ENCODE assay signal across 1 cellular context in genomic region chr3:196501316-196502064, GRCh38.
TF ChIP-seq lines count a peak whose summit lies in the region.

No MANE protein-coding gene starts in this region.

TF ChIP-seq in K562, 482 proteins besides CTCF, POLR2A, EP300 and RAD21 (continued from another document):
- TF ChIP-seq, protein P1, sequence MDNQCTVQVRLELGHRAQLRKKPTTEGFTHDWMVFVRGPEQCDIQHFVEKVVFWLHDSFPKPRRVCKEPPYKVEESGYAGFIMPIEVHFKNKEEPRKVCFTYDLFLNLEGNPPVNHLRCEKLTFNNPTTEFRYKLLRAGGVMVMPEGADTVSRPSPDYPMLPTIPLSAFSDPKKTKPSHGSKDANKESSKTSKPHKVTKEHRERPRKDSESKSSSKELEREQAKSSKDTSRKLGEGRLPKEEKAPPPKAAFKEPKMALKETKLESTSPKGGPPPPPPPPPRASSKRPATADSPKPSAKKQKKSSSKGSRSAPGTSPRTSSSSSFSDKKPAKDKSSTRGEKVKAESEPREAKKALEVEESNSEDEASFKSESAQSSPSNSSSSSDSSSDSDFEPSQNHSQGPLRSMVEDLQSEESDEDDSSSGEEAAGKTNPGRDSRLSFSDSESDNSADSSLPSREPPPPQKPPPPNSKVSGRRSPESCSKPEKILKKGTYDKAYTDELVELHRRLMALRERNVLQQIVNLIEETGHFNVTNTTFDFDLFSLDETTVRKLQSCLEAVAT (IDR thresholded peaks at IDR 0.05): peak; percentile 63 to 79; a peak in 3 of 4 replicates
- TF ChIP-seq, protein P2, sequence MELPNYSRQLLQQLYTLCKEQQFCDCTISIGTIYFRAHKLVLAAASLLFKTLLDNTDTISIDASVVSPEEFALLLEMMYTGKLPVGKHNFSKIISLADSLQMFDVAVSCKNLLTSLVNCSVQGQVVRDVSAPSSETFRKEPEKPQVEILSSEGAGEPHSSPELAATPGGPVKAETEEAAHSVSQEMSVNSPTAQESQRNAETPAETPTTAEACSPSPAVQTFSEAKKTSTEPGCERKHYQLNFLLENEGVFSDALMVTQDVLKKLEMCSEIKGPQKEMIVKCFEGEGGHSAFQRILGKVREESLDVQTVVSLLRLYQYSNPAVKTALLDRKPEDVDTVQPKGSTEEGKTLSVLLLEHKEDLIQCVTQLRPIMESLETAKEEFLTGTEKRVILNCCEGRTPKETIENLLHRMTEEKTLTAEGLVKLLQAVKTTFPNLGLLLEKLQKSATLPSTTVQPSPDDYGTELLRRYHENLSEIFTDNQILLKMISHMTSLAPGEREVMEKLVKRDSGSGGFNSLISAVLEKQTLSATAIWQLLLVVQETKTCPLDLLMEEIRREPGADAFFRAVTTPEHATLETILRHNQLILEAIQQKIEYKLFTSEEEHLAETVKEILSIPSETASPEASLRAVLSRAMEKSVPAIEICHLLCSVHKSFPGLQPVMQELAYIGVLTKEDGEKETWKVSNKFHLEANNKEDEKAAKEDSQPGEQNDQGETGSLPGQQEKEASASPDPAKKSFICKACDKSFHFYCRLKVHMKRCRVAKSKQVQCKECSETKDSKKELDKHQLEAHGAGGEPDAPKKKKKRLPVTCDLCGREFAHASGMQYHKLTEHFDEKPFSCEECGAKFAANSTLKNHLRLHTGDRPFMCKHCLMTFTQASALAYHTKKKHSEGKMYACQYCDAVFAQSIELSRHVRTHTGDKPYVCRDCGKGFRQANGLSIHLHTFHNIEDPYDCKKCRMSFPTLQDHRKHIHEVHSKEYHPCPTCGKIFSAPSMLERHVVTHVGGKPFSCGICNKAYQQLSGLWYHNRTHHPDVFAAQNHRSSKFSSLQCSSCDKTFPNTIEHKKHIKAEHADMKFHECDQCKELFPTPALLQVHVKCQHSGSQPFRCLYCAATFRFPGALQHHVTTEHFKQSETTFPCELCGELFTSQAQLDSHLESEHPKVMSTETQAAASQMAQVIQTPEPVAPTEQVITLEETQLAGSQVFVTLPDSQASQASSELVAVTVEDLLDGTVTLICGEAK (IDR thresholded peaks at IDR 0.05): 0 out of 2 replicates have a peak, but pooled peaks have one; percentile 12
- TF ChIP-seq, protein P2 (CRISPR knock-in tag; IDR thresholded peaks at IDR 0.05): peak; percentile 67; the same call in 1 of the 2 replicates
- TF ChIP-seq SAP30 (IDR thresholded peaks at IDR 0.05; ENCODE audit: borderline replicate concordance, insufficient read depth, low read depth, low read length, poor library complexity, severe bottlenecking): peak; percentile 4
- no peak for TF ChIP-seq MCM3 (IDR thresholded peaks at IDR 0.05)
- TF ChIP-seq RAD51 (IDR thresholded peaks at IDR 0.05; ENCODE audit: borderline replicate concordance, low read depth): no peak
- peak in 1 of 2 experiments; percentile 36; a peak in 1 of 4 replicates for TF ChIP-seq SIN3A (IDR thresholded peaks at IDR 0.05; ENCODE audit: borderline replicate concordance in 2 of 2, control insufficient read depth in 1 of 2, low read depth in 2 of 2, low read length in 2 of 2)
- 0 out of 2 replicates have a peak, but pooled peaks have one; percentile 30 for TF ChIP-seq ZBTB49 (CRISPR knock-in tag; IDR thresholded peaks at IDR 0.05; ENCODE audit: borderline replicate concordance)
- TF ChIP-seq, protein P3, sequence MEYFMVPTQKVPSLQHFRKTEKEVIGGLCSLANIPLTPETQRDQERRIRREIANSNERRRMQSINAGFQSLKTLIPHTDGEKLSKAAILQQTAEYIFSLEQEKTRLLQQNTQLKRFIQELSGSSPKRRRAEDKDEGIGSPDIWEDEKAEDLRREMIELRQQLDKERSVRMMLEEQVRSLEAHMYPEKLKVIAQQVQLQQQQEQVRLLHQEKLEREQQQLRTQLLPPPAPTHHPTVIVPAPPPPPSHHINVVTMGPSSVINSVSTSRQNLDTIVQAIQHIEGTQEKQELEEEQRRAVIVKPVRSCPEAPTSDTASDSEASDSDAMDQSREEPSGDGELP (CRISPR knock-in tag; IDR thresholded peaks at IDR 0.05; ENCODE audit: borderline replicate concordance): 0 out of 2 replicates have a peak, but pooled peaks have one; percentile 25
